ENCODE assay signal across 11 cellular contexts in genomic region chr12:53994691-53995310, GRCh38. TPM values are rescaled to one million over a fixed set of nuclear protein-coding genes. Genes with fewer than 3 reads are reported as not detected.
DNase-seq lines count a peak whose midpoint lies in the region; ATAC-seq and TF ChIP-seq lines count a peak whose summit lies in the region.
"Had no signal": no experiment of that assay in that cellular context is flagged by ENCODE, and none has a peak within 500 bp of the region (broad histone marks: within the 10 kb centered on the region; RNA-seq: fewer than 3 reads in every experiment).

No MANE protein-coding gene starts in this region.

- CTCF ChIA-PET in HCT116 (lab: Charles Lee), result interaction anchor here (0.9 to 2.1 kb wide), 6 partner anchors 10 to 249 kb away, joined by 3 to 15 read pairs (median 3); partner anchors contain the start of genes HOXC10 and HOXC5

- no peaks in the 10 kb centered on the region for H3K9me3 Mint-ChIP-seq in natural killer cell treated with Interleukin-12 subunit alpha and Interleukin-12 subunit beta and Interleukin-15 and Interleukin-18, amount 100 ng/mL, for 72 hours

- H3K4me1 Mint-ChIP-seq in natural killer cell treated with Interleukin-12 subunit alpha and Interleukin-12 subunit beta and Interleukin-15 and Interleukin-18, amount 100 ng/mL, for 72 hours (ENCODE audit: low read depth in 2 of 2), result peaks cover 30 to 44% of the 10 kb centered on the region in 2 donors

- H4K20me1 ChIP-seq in HCT116 (ENCODE audit: insufficient read depth), result no peaks in the 10 kb centered on the region

- intact Hi-C loops in HCT116 (cut with micrococcal nuclease), result no loop called here

- no peak for TF ChIP-seq RAD21 in HCT116 (IDR thresholded peaks at IDR 0.05; ENCODE audit: low read depth)

- H3K9me2 ChIP-seq in HCT116 (ENCODE audit: insufficient read depth), result no peaks in the 10 kb centered on the region

- no peak for TF ChIP-seq CTCF in HCT116 (IDR thresholded peaks at IDR 0.05 in 2 of 3, conservative IDR thresholded peaks at IDR 0.05 in 1 of 3; ENCODE audit: borderline replicate concordance in 1 of 3, insufficient read depth in 1 of 3, low read depth in 2 of 3, low read length in 2 of 3)

- H3K36me3 Mint-ChIP-seq in natural killer cell treated with Interleukin-12 subunit alpha and Interleukin-12 subunit beta and Interleukin-15 and Interleukin-18, amount 100 ng/mL, for 72 hours, result no peaks in the 10 kb centered on the region

- peak overlapping the region; percentile 81 for H3K27ac ChIP-seq in HCT116 (ENCODE audit: low read depth, low read length)

- in situ Hi-C loops in ACHN (cut with HindIII; ENCODE audit: low pct_ligation_motif_present, low pct_unique_long_range_greater_than_20kb, low sequenced_read_pairs), result no loop called here

- H3K4me3 ChIP-seq in HCT116 (replicated peaks in 1 of 2; ENCODE audit: low read depth in 1 of 2, low read length in 2 of 2) (peak overlapping the region; percentile 78 to 85), adipocyte (ENCODE audit: low read length) (peak overlapping the region; percentile 94)

- DNase-seq in ACHN, result peak; percentile 46
- DNase-seq in HCT116 (ENCODE audit: low read depth, low spot score), result no peak
- no peak for DNase-seq in adipocyte (ENCODE audit: low read depth)
- no peak for DNase-seq in natural killer cell treated with Interleukin-12 subunit alpha and Interleukin-12 subunit beta and Interleukin-15 and Interleukin-18, amount 100 ng/mL, for 72 hours (ENCODE audit: low spot score)
- no peak for DNase-seq in epidermal melanocyte (ENCODE audit: insufficient read length, low spot score)
- DNase-seq in NK-92 (lab: John Stamatoyannopoulos, UW; ENCODE audit: unreplicated experiment), result no peak
- DNase-seq: activated CD4-positive, alpha-beta T cell treated with anti-CD3 and anti-CD28 coated beads for 1 hour; effector CD4-positive, alpha-beta T cell; NCI-H146 had no signal

- H3K9me3 ChIP-seq in HCT116 (ENCODE audit: control insufficient read depth in 1 of 2, insufficient read depth in 1 of 2, low read depth in 1 of 2, low read length in 2 of 2), result no peaks in the 10 kb centered on the region
- H3K9me3 ChIP-seq in adipocyte (ENCODE audit: control insufficient read depth, low read length), result no peaks in the 10 kb centered on the region

- peak overlapping the region; percentile 88 for H2AFZ ChIP-seq in HCT116 (ENCODE audit: low read depth, low read length, poor library complexity, severe bottlenecking)

- H3K27me3 Mint-ChIP-seq in natural killer cell treated with Interleukin-12 subunit alpha and Interleukin-12 subunit beta and Interleukin-15 and Interleukin-18, amount 100 ng/mL, for 72 hours, result peaks cover 73 to 83% of the 10 kb centered on the region in 2 donors

- RAD21 ChIA-PET in HCT116 (lab: Charles Lee; ENCODE audit: low non-redundant PET in 1 of 2, low total read pairs in 2 of 2, uncharacterized antibody in 2 of 2, unreplicated experiment in 2 of 2), result interaction anchor here (0.6 kb wide), 2 partner anchors 8 to 33 kb away, joined by 3 read pairs; no protein-coding TSS in a partner anchor

- H3K79me2 ChIP-seq in HCT116 (ENCODE audit: insufficient read depth, low read length), result peaks cover 36% of the 10 kb centered on the region

- POLR2A ChIA-PET in HCT116 (lab: Charles Lee), result interaction anchor here (0.6 to 1.3 kb wide), 5 partner anchors 8 to 216 kb away, joined by 3 to 8 read pairs (median 3); partner anchors contain the start of gene HOXC10

- H3K4me3 Mint-ChIP-seq in natural killer cell treated with Interleukin-12 subunit alpha and Interleukin-12 subunit beta and Interleukin-15 and Interleukin-18, amount 100 ng/mL, for 72 hours, result peak overlapping the region; percentile 88

- H3K27ac Mint-ChIP-seq in natural killer cell treated with Interleukin-12 subunit alpha and Interleukin-12 subunit beta and Interleukin-15 and Interleukin-18, amount 100 ng/mL, for 72 hours, result no peak overlapping the region

- H3K9ac ChIP-seq in HCT116 (ENCODE audit: low read length) (peak overlapping the region; percentile 97), adipocyte (ENCODE audit: low read length) (peak overlapping the region; percentile 96)

- ATAC-seq in HCT116, result peak; percentile 45
- no peak for ATAC-seq in natural killer cell treated with Interleukin-12 subunit alpha and Interleukin-12 subunit beta and Interleukin-15 and Interleukin-18, amount 100 ng/mL, for 72 hours
- no peak for ATAC-seq in HG03442 (IDR thresholded peaks at IDR 0.05; ENCODE audit: unreplicated experiment)
- no peak for ATAC-seq in HG02884 (IDR thresholded peaks at IDR 0.05; ENCODE audit: unreplicated experiment)

- no peak for TF ChIP-seq POLR2A in HCT116 (IDR thresholded peaks at IDR 0.05; ENCODE audit: borderline replicate concordance, extremely low read depth, insufficient read depth, insufficient read length)

- TSS peak; percentile 66 for BruUV-seq in HCT116 (replicated peaks; lab: Mats Ljungman, UMichigan)

- H3K4me2 ChIP-seq in HCT116 (ENCODE audit: low read length), result peak overlapping the region; percentile 94

- H3K36me3 ChIP-seq in HCT116 (ENCODE audit: control insufficient read depth in 1 of 2, insufficient read depth in 2 of 2, low read length in 2 of 2) (no peaks in the 10 kb centered on the region), adipocyte (ENCODE audit: control insufficient read depth, insufficient read depth, low read length, severe bottlenecking) (no peaks in the 10 kb centered on the region)

- no peaks in the 10 kb centered on the region for H3K27me3 ChIP-seq in HCT116 (ENCODE audit: insufficient read depth, low read length)
- no peaks in the 10 kb centered on the region for H3K27me3 ChIP-seq in adipocyte (replicated peaks; ENCODE audit: control insufficient read depth, insufficient read depth, low read length)

- H3K4me1 ChIP-seq in HCT116 (ENCODE audit: control insufficient read depth in 1 of 2, insufficient read depth in 2 of 2, low read length in 2 of 2), result peaks cover 17 to 33% of the 10 kb centered on the region in 2 experiments; a peak in 3 of 4 replicates
- peaks cover 66% of the 10 kb centered on the region for H3K4me1 ChIP-seq in adipocyte (ENCODE audit: control insufficient read depth, insufficient read depth, low read length)

TF ChIP-seq in HCT116, 20 proteins besides CTCF, POLR2A, EP300 and RAD21:
- TF ChIP-seq POLR2AphosphoS5 (IDR thresholded peaks at IDR 0.05; ENCODE audit: low read depth, low read length) (peak; percentile 65), EZH2phosphoT487 (IDR thresholded peaks at IDR 0.05; ENCODE audit: borderline replicate concordance) (no peak)

RNA-seq across cellular contexts. Expression of gene HOXC9, which starts 5.2 kb away (rescaled TPM):
- total RNA-seq in HCT116 (2021; ENCODE audit: unreplicated experiment), result 11.3 TPM
- polyA plus RNA-seq in HCT116 (2012), result 3.9 and 5.3 TPM in 2 replicates
- total RNA-seq in natural killer cell treated with Interleukin-12 subunit alpha and Interleukin-12 subunit beta and Interleukin-15 and Interleukin-18, amount 100 ng/mL, for 72 hours, result not detected

RNA-seq across cellular contexts. Expression of gene HOXC10, which starts 9.9 kb away (rescaled TPM):
- 3.8 TPM for total RNA-seq in HCT116 (2021; ENCODE audit: unreplicated experiment)
- 1.00 and 2.6 TPM in 2 replicates for polyA plus RNA-seq in HCT116 (2012)
- total RNA-seq in natural killer cell treated with Interleukin-12 subunit alpha and Interleukin-12 subunit beta and Interleukin-15 and Interleukin-18, amount 100 ng/mL, for 72 hours, result not detected

RNA-seq across cellular contexts. Expression of gene HOXC8, which starts 14.0 kb away (rescaled TPM):
- total RNA-seq in HCT116 (2021; ENCODE audit: unreplicated experiment), result 0.98 TPM
- 0.52 and 0.90 TPM in 2 replicates for polyA plus RNA-seq in HCT116 (2012)
- not detected for total RNA-seq in natural killer cell treated with Interleukin-12 subunit alpha and Interleukin-12 subunit beta and Interleukin-15 and Interleukin-18, amount 100 ng/mL, for 72 hours

RNA-seq across cellular contexts. Expression of gene HOTAIR, which starts 20.0 kb away (rescaled TPM):
- total RNA-seq in HCT116 (2021; ENCODE audit: unreplicated experiment), result 0.25 TPM
- polyA plus RNA-seq in HCT116 (2012), result 0.25 and 0.26 TPM in 2 replicates
- total RNA-seq in natural killer cell treated with Interleukin-12 subunit alpha and Interleukin-12 subunit beta and Interleukin-15 and Interleukin-18, amount 100 ng/mL, for 72 hours, result not detected

RNA-seq across cellular contexts. Expression of gene HOXC11, which starts 21.9 kb away (rescaled TPM):
- total RNA-seq in HCT116 (2021; ENCODE audit: unreplicated experiment), result 0.22 TPM
- polyA plus RNA-seq in HCT116 (2012), result 0.05 and 0.14 TPM in 2 replicates
- not detected for total RNA-seq in natural killer cell treated with Interleukin-12 subunit alpha and Interleukin-12 subunit beta and Interleukin-15 and Interleukin-18, amount 100 ng/mL, for 72 hours

Comparison
In these comparisons a context has a peak if more than half of its experiments do, and no peak if none do; other contexts are left out.
1. RNA of gene HOXC9, which starts 5.2 kb away (total RNA-seq): 11.3 TPM in HCT116 (single experiment); not detected in natural killer cell treated with Interleukin-12 subunit alpha and Interleukin-12 subunit beta and Interleukin-15 and Interleukin-18, amount 100 ng/mL, for 72 hours; every median in the first group is over 10 times any median in the second.